Comparison of ENCODE assay signal across 18 cellular contexts in the genomic region with DNA sequence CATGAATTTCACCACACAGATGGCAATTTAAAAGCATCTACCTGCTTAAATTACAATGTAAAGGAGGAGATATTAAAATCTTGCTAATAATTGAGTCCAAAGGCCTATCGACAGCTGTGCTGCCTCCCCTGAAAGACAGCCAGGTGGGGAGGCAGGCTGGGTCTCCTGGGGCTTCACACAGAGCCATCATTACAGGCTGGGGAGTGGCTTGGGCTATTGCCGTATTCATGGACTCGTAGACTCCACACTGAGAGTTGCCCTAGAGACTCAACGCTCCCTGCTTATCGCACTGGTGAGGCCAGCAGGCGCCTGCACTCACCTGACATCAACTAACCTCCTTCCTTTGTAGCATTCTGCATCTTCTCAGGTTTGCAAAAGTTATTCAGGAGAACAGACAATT.
A peak's percentile ranks its signal among the peaks of the same experiment; 100 is the strongest.
DNase-seq lines count a peak whose midpoint lies in the region; ATAC-seq lines count a peak whose summit lies in the region.
"Had no signal": no experiment of that assay in that cellular context is flagged by ENCODE, and none has a peak within 500 bp of the region (broad histone marks: within the 10 kb centered on the region; RNA-seq: fewer than 3 reads in every experiment).

No MANE protein-coding gene starts in this region.

- no peak for ATAC-seq in HG03457 (IDR thresholded peaks at IDR 0.05; ENCODE audit: unreplicated experiment)
- ATAC-seq: activated CD4-positive, alpha-beta T cell treated with anti-CD3 and anti-CD28 coated beads for 36 hours; K562 had no signal

- DNase-seq in DMS 273 treated with DMSO at 0.1 percent for 48 hours (lab: John Stamatoyannopoulos, UW) (peak; percentile 83), NCI-H146 (lab: John Stamatoyannopoulos, UW) (peak; percentile 92), NCI-H345 (lab: John Stamatoyannopoulos, UW) (peak; percentile 91), mesenteric fat pad (ENCODE audit: low spot score) (peak; percentile 35), NCI-H446 treated with DMSO at 0.1 percent for 48 hours (lab: John Stamatoyannopoulos, UW) (no peak), dedifferentiated amniotic fluid mesenchymal stem cell (ENCODE audit: extremely low spot score) (no peak)
- no peak for DNase-seq in stimulated activated CD4-positive, alpha-beta T cell treated with anti-CD3 and anti-CD28 coated beads, Interleukin-1b, Interleukin-23, amount 100 ng/mL, for 48 hours
- DNase-seq: activated CD4-positive, alpha-beta T cell treated with anti-CD3 and anti-CD28 coated beads for 36 hours; activated CD8-positive, alpha-beta memory T cell treated with anti-CD3 and anti-CD28 coated beads for 24 hours; activated gamma-delta T cell; activated T-cell treated with anti-CD3 and anti-CD28 coated beads, Interleukin-2, amount 50 U/mL, for 1 hour; CD8-positive, alpha-beta memory T cell; DMS79 treated with DMSO at 0.1 percent for 48 hours; dorsolateral prefrontal cortex; NCI-H2029 treated with DMSO at 0.1 percent for 48 hours; T-helper 1 cell had no signal

Comparison
In these comparisons a context has a peak if more than half of its experiments do, and no peak if none do; other contexts are left out.
1. DNase-seq: peak in DMS 273 treated with DMSO at 0.1 percent for 48 hours (single experiment), NCI-H146 (single experiment), NCI-H345 (single experiment) and mesenteric fat pad (single experiment); none in stimulated activated CD4-positive, alpha-beta T cell treated with anti-CD3 and anti-CD28 coated beads, Interleukin-1b, Interleukin-23, amount 100 ng/mL, for 48 hours (single experiment), NCI-H446 treated with DMSO at 0.1 percent for 48 hours (single experiment) and dedifferentiated amniotic fluid mesenchymal stem cell (single experiment).